8 cellular contexts compared by ENCODE assay signal in the genomic region with DNA sequence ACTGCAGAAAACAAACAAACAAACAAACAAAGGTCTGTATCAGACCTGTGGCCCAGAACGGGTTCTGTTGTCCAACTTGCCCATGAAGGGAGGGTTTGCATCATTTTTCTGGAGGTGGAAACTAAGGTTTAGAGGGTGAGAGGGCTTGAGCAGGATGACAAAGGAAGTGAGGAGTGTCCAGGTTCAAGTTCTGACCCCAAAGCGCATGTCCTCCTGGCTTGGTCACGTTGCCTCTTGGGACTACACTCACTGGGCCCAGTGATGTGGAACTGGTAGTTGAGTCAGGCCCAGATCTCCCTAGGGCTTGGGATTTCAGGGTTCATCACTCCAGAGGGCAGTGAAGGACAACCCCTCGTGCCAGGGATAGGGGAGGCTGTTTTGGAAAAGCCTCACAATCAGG. TPM values are rescaled to one million over a fixed set of nuclear protein-coding genes. Genes with fewer than 3 reads are reported as not detected.
DNase-seq lines count a peak whose midpoint lies in the region; ATAC-seq, FAIRE-seq and TF ChIP-seq lines count a peak whose summit lies in the region.

No MANE protein-coding gene starts in this region.

- H3K9me3 ChIP-seq in DND-41 (ENCODE audit: insufficient read depth, low read length, severe bottlenecking) (no peaks in the 10 kb centered on the region), esophagus (ENCODE audit: control insufficient read depth in 2 of 2, insufficient read depth in 1 of 2, low read depth in 1 of 2, low read length in 1 of 2) (no peaks in the 10 kb centered on the region)

- no peak for ATAC-seq in DND-41 (ENCODE audit: insufficient read depth, low read depth)
- ATAC-seq in GM18873 (IDR thresholded peaks at IDR 0.05; ENCODE audit: low FRiP score, unreplicated experiment) = no peak
- ATAC-seq in GM18858 (IDR thresholded peaks at IDR 0.05; ENCODE audit: unreplicated experiment) = no peak

- H3K9ac ChIP-seq in DND-41 (ENCODE audit: low read depth, low read length) = peak overlapping the region; percentile 79; the same call in 1 of the 2 replicates

- WGBS in esophagus, 2 donors = 77 to 81% methylated on average over 4 of the region's 4 CpGs

- H3K4me1 ChIP-seq in DND-41 (ENCODE audit: insufficient read depth, low read length) (peaks cover 44% of the 10 kb centered on the region), esophagus (ENCODE audit: control insufficient read depth in 2 of 2, insufficient read depth in 2 of 2, low read length in 1 of 2) (peaks cover 14 to 39% of the 10 kb centered on the region in 2 donors)

- H3K4me3 ChIP-seq in DND-41 (ENCODE audit: low read depth in 1 of 2, low read length in 2 of 2) (no peak overlapping the region), esophagus (ENCODE audit: low read depth in 1 of 2, low read length in 2 of 2) (no peak overlapping the region)

- peaks cover 20% of the 10 kb centered on the region for H3K79me2 ChIP-seq in DND-41 (ENCODE audit: insufficient read depth, low read length)

- H2AFZ ChIP-seq in DND-41 (ENCODE audit: low read depth, low read length) = no peak overlapping the region

- H3K27me3 ChIP-seq in DND-41 (ENCODE audit: insufficient read depth, low read length, poor library complexity) (no peaks in the 10 kb centered on the region), esophagus (ENCODE audit: control insufficient read depth in 1 of 2, insufficient read depth in 2 of 2, low read length in 2 of 2) (no peaks in the 10 kb centered on the region)

- TF ChIP-seq CTCF in DND-41 (IDR thresholded peaks at IDR 0.05; ENCODE audit: borderline replicate concordance, extremely low read depth, low read length, poor library complexity, severe bottlenecking) = no peak

- H3K36me3 ChIP-seq in DND-41 (ENCODE audit: insufficient read depth, low read length) (peaks cover 4% of the 10 kb centered on the region; the same call in 1 of the 2 replicates), esophagus (ENCODE audit: control insufficient read depth in 2 of 2, insufficient read depth in 2 of 2, low read length in 1 of 2) (no peaks in the 10 kb centered on the region)

- peak overlapping the region; percentile 82 for H3K4me2 ChIP-seq in DND-41 (ENCODE audit: insufficient read depth, low read length)

- H3K27ac ChIP-seq in DND-41 (ENCODE audit: low read length) = no peak overlapping the region
- peak overlapping the region; percentile 57 to 64 for H3K27ac ChIP-seq in esophagus (ENCODE audit: low read depth in 2 of 2, low read length in 1 of 2)

- no peak for DNase-seq in DND-41
- peak; percentile 76 for DNase-seq in RCC 7860 (ENCODE audit: low spot score)
- DNase-seq in renal cortical epithelial cell (ENCODE audit: low read depth) = peak; percentile 73
- DNase-seq in stimulated activated CD4-positive, alpha-beta T cell treated with anti-CD3 and anti-CD28 coated beads, Interleukin-4, amount 100 ng/mL, for 1 hour = no peak
- no peak for DNase-seq in stimulated activated CD4-positive, alpha-beta T cell treated with anti-CD3 and anti-CD28 coated beads, Interleukin-12 subunit alpha, Interleukin-12 subunit beta, amount 100 ng/mL, for 4 hours

- H4K20me1 ChIP-seq in DND-41 (ENCODE audit: insufficient read depth, low read length) = peaks cover 12% of the 10 kb centered on the region; the same call in 1 of the 2 replicates

- peak; percentile 81 for FAIRE-seq in RCC 7860 (lab: Jason Lieb, UNC)

RNA-seq across cellular contexts. Expression of gene SREBF1, which starts 1.8 kb away (rescaled TPM):
- polyA plus RNA-seq in esophagus = 100 to 1,000 TPM in 1 of 2 donors, 10 to 100 TPM in 1; 95.1 to 116 TPM
- total RNA-seq in renal cortical epithelial cell = 43.9 and 53.0 TPM in 2 replicates

Comparison
In these comparisons a context has a peak if more than half of its experiments do, and no peak if none do; other contexts are left out.
1. DNase-seq: peak in RCC 7860 (single experiment) and renal cortical epithelial cell (single experiment); none in DND-41 (single experiment), stimulated activated CD4-positive, alpha-beta T cell treated with anti-CD3 and anti-CD28 coated beads, Interleukin-4, amount 100 ng/mL, for 1 hour (single experiment) and stimulated activated CD4-positive, alpha-beta T cell treated with anti-CD3 and anti-CD28 coated beads, Interleukin-12 subunit alpha, Interleukin-12 subunit beta, amount 100 ng/mL, for 4 hours (single experiment).